Comparison of ENCODE assay signal across 31 cellular contexts in genomic region chr1:57272150-57272549, GRCh38.
"Had no signal": no experiment of that assay in that cellular context is flagged by ENCODE, and none has a peak within 500 bp of the region (broad histone marks: within the 10 kb centered on the region; RNA-seq: fewer than 3 reads in every experiment).

No MANE protein-coding gene starts in this region.

- DNase-seq: activated CD4-positive, alpha-beta T cell treated with anti-CD3 and anti-CD28 coated beads for 48 hours; activated CD4-positive, alpha-beta T cell treated with anti-CD3 and anti-CD28 coated beads, Interleukin-2, amount 50 U/mL, for 48 hours; activated CD8-positive, alpha-beta memory T cell treated with anti-CD3 and anti-CD28 coated beads, Interleukin-2, amount 50 U/mL, for 4 hours; activated effector memory CD4-positive, alpha-beta T cell treated with anti-CD3 and anti-CD28 coated beads, Interleukin-2, amount 50 U/mL, for 16 hours; activated naive CD4-positive, alpha-beta T cell treated with anti-CD3 and anti-CD28 coated beads for 36 hours; activated naive CD8-positive, alpha-beta T cell treated with anti-CD3 and anti-CD28 coated beads for 36 hours; activated T-cell treated with anti-CD3 and anti-CD28 coated beads, Interleukin-2, amount 50 U/mL, for 1 hour; adrenal gland; aorta; body of pancreas; cerebellar nuclear complex; effector memory CD8-positive, alpha-beta T cell; foreskin fibroblast; heart left ventricle; immature natural killer cell; kidney glomerular epithelial cell; left ventricle myocardium inferior; mammary epithelial cell; naive B cell; nephron progenitor cell; ovary; sigmoid colon; small intestine; stimulated activated CD4-positive, alpha-beta T cell treated with anti-CD3 and anti-CD28 coated beads, Interleukin-4, amount 100 ng/mL, for 24 hours; upper lobe of left lung had no signal

- H3K4me3 ChIP-seq: adrenal gland, body of pancreas, cardiac muscle cell, coronary artery, heart left ventricle, left ventricle myocardium inferior, ovary, prostate gland, sigmoid colon, upper lobe of left lung had no signal

- H3K4me1 ChIP-seq: adrenal gland, body of pancreas, heart left ventricle, left ventricle myocardium inferior, prostate gland, sigmoid colon, upper lobe of left lung had no signal

- H3K27me3 ChIP-seq: adrenal gland, body of pancreas, cardiac muscle cell, heart left ventricle, neutrophil, ovary, sigmoid colon, upper lobe of left lung had no signal

- H3K9me3 ChIP-seq: adrenal gland, body of pancreas, heart left ventricle, left ventricle myocardium inferior, neutrophil, ovary, prostate gland, sigmoid colon, upper lobe of left lung had no signal

- ATAC-seq: body of pancreas; effector memory CD8-positive, alpha-beta T cell; heart left ventricle; stimulated activated effector memory CD8-positive, alpha-beta T cell treated with anti-CD3 and anti-CD28 coated beads, Interleukin-12 subunit alpha, Interleukin-12 subunit beta, amount 100 ng/mL, for 72 hours had no signal

- H3K36me3 ChIP-seq: adrenal gland, cardiac muscle cell, heart left ventricle, left ventricle myocardium inferior, neutrophil, ovary, prostate gland, sigmoid colon, upper lobe of left lung had no signal

- H3K27ac ChIP-seq: adrenal gland, body of pancreas, cardiac muscle cell, coronary artery, heart left ventricle, left ventricle myocardium inferior, neutrophil, ovary, prostate gland, sigmoid colon, upper lobe of left lung, VCaP had no signal
